ENCODE assay signal across 26 cellular contexts in the genomic region with DNA sequence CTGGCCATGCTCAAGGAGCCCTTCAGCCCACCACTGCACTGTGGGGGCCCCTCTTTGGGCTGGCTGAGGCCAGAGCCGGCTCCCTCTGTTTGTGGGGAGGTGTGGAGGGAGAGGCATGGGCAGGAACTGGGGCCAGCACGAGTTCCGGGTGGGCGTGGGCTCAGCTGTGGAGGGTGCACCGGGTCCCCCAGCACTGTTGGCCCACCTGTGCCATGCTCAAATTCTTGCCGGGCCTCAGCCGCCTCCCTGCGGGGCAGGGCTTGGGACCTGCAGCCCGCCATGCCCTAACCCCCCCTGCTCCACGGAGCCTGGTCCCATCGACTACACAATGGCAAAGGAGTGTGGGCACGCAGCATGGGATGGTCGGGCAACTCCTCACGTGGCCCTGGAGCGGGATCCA. TPM values are rescaled to one million over a fixed set of nuclear protein-coding genes. Genes with fewer than 3 reads are reported as not detected.
"Had no signal": no experiment of that assay in that cellular context is flagged by ENCODE, and none has a peak within 500 bp of the region (broad histone marks: within the 10 kb centered on the region; RNA-seq: fewer than 3 reads in every experiment).

No MANE protein-coding gene starts in this region.

- H3K27ac ChIP-seq: ovary, parathyroid adenoma, psoas muscle, right lobe of liver, sigmoid colon, stomach, testis, tibial artery, transverse colon, upper lobe of left lung, vagina had no signal

- H3K9me3 ChIP-seq: ovary, psoas muscle, right lobe of liver, sigmoid colon, testis, tibial artery, transverse colon, upper lobe of left lung, vagina had no signal

- H3K27me3 ChIP-seq: ovary, right lobe of liver, sigmoid colon, stomach, testis, tibial artery, transverse colon, upper lobe of left lung, vagina had no signal

- H3K9ac ChIP-seq: parathyroid adenoma had no signal

- H3K36me3 ChIP-seq: ovary, right lobe of liver, sigmoid colon, stomach, tibial artery, transverse colon, upper lobe of left lung, vagina had no signal

- DNase-seq: naive B cell; naive thymus-derived CD8-positive, alpha-beta T cell; nephron progenitor cell; occipital lobe; ovary; posterior cingulate gyrus; psoas muscle; right cardiac atrium; right lobe of liver; sigmoid colon; small intestine; stimulated activated CD4-positive, alpha-beta T cell treated with anti-CD3 and anti-CD28 coated beads, Interleukin-15, amount 100 ng/mL, for 24 hours; stimulated activated CD4-positive, alpha-beta T cell treated with anti-CD3 and anti-CD28 coated beads, Interleukin-2, amount 100 ng/mL, for 24 hours; stimulated activated CD4-positive, alpha-beta T cell treated with anti-CD3 and anti-CD28 coated beads, Interleukin-2, amount 100 ng/mL, for 48 hours; stimulated activated CD4-positive, alpha-beta T cell treated with anti-CD3 and anti-CD28 coated beads, Interleukin-4, amount 100 ng/mL, for 24 hours; stimulated activated naive B cell treated with anti-CD40 and anti-IgM and Interleukin-4, amounts not matched to agents 10 μg/mL and 1 μg/mL and 100 μg/mL, for 72 hours; stimulated activated naive CD4-positive, alpha-beta T cell treated with Interleukin-2 at 50 U/mL for 16 hours; stomach; testis; tibial artery; transverse colon had no signal

- H3K4me3 ChIP-seq: ovary, psoas muscle, right lobe of liver, sigmoid colon, stomach, testis, tibial artery, transverse colon, upper lobe of left lung, vagina had no signal

- ATAC-seq: naive thymus-derived CD8-positive, alpha-beta T cell; natural killer cell treated with Interleukin-12 subunit alpha and Interleukin-12 subunit beta and Interleukin-15 and Interleukin-18, amount 100 ng/mL, for 72 hours; psoas muscle; right cardiac atrium; stimulated activated effector memory CD8-positive, alpha-beta T cell treated with anti-CD3 and anti-CD28 coated beads, Interleukin-12 subunit alpha, Interleukin-12 subunit beta, amount 100 ng/mL, for 72 hours; stimulated activated naive B cell treated with anti-CD40 and anti-IgM and Interleukin-4, amounts not matched to agents 10 μg/mL and 1 μg/mL and 100 μg/mL, for 72 hours had no signal

- H3K4me1 ChIP-seq: parathyroid adenoma, psoas muscle, right lobe of liver, sigmoid colon, stomach, testis, tibial artery, transverse colon, vagina had no signal

RNA-seq across cellular contexts. Expression of gene TNFRSF19, which starts 38.8 kb away (rescaled TPM):
- polyA plus RNA-seq: naive thymus-derived CD8-positive, alpha-beta T cell had no signal
